Comparison of ENCODE assay signal across 18 cellular contexts in the genomic region with DNA sequence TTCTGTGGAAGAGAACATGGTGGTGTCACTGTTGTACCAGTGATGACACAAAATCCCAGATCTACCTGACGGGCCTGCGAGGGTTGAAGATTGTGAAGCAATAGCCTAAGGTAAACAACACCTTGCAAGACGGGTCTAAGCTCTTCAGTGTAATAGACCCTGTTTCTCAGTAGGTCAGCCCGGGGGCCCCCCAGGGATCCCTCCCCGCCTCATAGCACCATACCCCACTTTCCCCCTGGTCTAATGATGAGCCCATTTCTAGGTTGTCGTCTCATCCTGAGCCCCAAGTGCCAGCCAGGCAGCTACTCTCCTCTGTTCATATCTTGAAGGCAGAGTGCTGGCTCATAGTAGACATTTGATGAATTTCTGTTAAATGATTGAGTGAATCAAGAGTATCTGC. TPM values are rescaled to one million over a fixed set of nuclear protein-coding genes. Genes with fewer than 3 reads are reported as not detected.
"Had no signal": no experiment of that assay in that cellular context is flagged by ENCODE, and none has a peak within 500 bp of the region (broad histone marks: within the 10 kb centered on the region; RNA-seq: fewer than 3 reads in every experiment).

No MANE protein-coding gene starts in this region.

- H3K9me3 ChIP-seq: esophagus muscularis mucosa, mucosa of descending colon, sigmoid colon, upper lobe of left lung had no signal

- ATAC-seq: mucosa of descending colon, T-cell had no signal

- H3K27me3 Mint-ChIP-seq: T-cell had no signal

- H3K27ac Mint-ChIP-seq: activated naive CD4-positive, alpha-beta T cell treated with anti-CD3 and anti-CD28 coated beads for 36 hours; nephron progenitor cell had no signal

- H3K9me3 Mint-ChIP-seq: activated naive CD4-positive, alpha-beta T cell treated with anti-CD3 and anti-CD28 coated beads for 36 hours; immature natural killer cell; nephron progenitor cell; T-cell had no signal

- H3K27ac ChIP-seq: dorsolateral prefrontal cortex, sigmoid colon, SK-N-MC had no signal

- DNase-seq: activated CD4-positive, alpha-beta T cell treated with anti-CD3 and anti-CD28 coated beads, Interleukin-2, amount 50 U/mL, for 4 hours; activated CD8-positive, alpha-beta memory T cell treated with anti-CD3 and anti-CD28 coated beads, Interleukin-2, amount 50 U/mL, for 4 hours; activated naive CD4-positive, alpha-beta T cell treated with anti-CD3 and anti-CD28 coated beads for 36 hours; aorta; dorsolateral prefrontal cortex; immature natural killer cell; mammary epithelial cell; mucosa of descending colon; nephron progenitor cell; sigmoid colon; stimulated activated CD4-positive, alpha-beta T cell treated with anti-CD3 and anti-CD28 coated beads, Interleukin-12 subunit alpha, Interleukin-12 subunit beta, amount 100 ng/mL, for 4 hours; stimulated activated naive CD4-positive, alpha-beta T cell; T-cell had no signal

- H3K4me3 ChIP-seq: dorsolateral prefrontal cortex, esophagus muscularis mucosa, mucosa of descending colon, sigmoid colon, SK-N-MC, upper lobe of left lung had no signal

- H3K4me3 Mint-ChIP-seq: nephron progenitor cell had no signal

- H3K27me3 ChIP-seq: esophagus muscularis mucosa, sigmoid colon, upper lobe of left lung had no signal

RNA-seq across cellular contexts. Expression of a gene that starts 2.6 kb away (rescaled TPM):
- total RNA-seq: osteocyte had no signal

RNA-seq across cellular contexts. Expression of a gene that starts 2.7 kb away (rescaled TPM):
- total RNA-seq: osteocyte had no signal

RNA-seq across cellular contexts. Expression of a gene that starts 15.5 kb away (rescaled TPM):
- total RNA-seq: activated naive CD4-positive, alpha-beta T cell treated with anti-CD3 and anti-CD28 coated beads for 36 hours; osteocyte; pulmonary artery endothelial cell had no signal
- polyA plus RNA-seq: immature natural killer cell had no signal
